In the genomic region with DNA sequence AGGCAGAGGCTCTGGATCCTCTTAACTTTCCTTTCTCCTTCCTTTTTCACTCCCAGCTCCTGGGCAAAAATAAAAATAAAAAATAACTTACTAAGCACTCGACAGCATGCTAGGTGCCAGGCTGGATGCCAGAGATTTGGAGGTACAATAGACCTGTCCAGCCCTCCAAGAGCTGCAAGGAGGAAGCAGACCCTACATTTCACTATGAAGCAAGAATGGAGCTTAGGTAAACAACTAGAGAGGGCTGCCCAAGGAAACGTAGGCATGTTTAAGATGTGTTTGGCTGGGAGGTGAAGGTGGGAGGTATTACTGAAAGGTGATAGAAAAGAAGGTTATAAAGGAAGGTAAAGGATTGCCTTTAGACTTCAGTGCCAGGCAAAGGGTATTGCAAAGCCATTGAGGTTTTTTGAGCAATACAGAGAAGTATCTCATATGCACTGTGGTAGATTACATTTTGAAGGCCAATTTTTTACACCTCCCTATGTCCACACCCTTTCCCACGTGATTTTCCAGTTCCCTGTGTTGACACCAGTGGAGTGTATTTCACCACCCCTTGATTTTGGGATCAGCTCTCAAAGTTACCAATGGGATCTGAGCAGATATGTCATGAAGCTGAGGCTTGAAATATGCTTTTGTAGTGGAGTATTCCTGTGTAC, we compare ENCODE assay signal across 29 cellular contexts.
A peak's percentile ranks its signal among the peaks of the same experiment; 100 is the strongest.
DNase-seq lines count a peak whose midpoint lies in the region; ATAC-seq and TF ChIP-seq lines count a peak whose summit lies in the region.
"Had no signal": no experiment of that assay in that cellular context is flagged by ENCODE, and none has a peak within 500 bp of the region (broad histone marks: within the 10 kb centered on the region; RNA-seq: fewer than 3 reads in every experiment).

No MANE protein-coding gene starts in this region.

- CTCF ChIA-PET in MCF 10A (lab: Yijun Ruan, JAX) = interaction anchor here (1.0 to 6.7 kb wide), 4 partner anchors 51 to 729 kb away, joined by 3 to 66 read pairs (median 8); no protein-coding TSS in a partner anchor

- no peak overlapping the region for H2AFZ ChIP-seq in hepatocyte
- H2AFZ ChIP-seq: PC-9 had no signal

- intact Hi-C loops in MCF 10A (cut with micrococcal nuclease) = loop anchor here (1.0 to 10.0 kb wide), 3 partner anchors 16 to 330 kb away; no protein-coding TSS in a partner anchor
- intact Hi-C loops in breast epithelium (cut with DNase I; ENCODE audit: low total_unique reads) = no loop called here
- intact Hi-C loops in left lung (cut with DNase I) = no loop called here
- intact Hi-C loops in upper lobe of right lung (cut with DNase I) = no loop called here

- H3K4me2 ChIP-seq in hepatocyte = no peak overlapping the region
- H3K4me2 ChIP-seq: PC-9 had no signal

- no peaks in the 10 kb centered on the region for H3K9me3 ChIP-seq in breast epithelium
- no peaks in the 10 kb centered on the region for H3K9me3 ChIP-seq in left lung
- no peaks in the 10 kb centered on the region for H3K9me3 ChIP-seq in upper lobe of right lung
- no peaks in the 10 kb centered on the region for H3K9me3 ChIP-seq in hepatocyte (ENCODE audit: low read depth)
- H3K9me3 ChIP-seq: Caco-2, HAP-1, SJSA1 had no signal

- H3K27me3 Mint-ChIP-seq in MCF 10A (ENCODE audit: insufficient read depth, unreplicated experiment) = no peaks in the 10 kb centered on the region
- H3K27me3 Mint-ChIP-seq: B cell had no signal

- TF ChIP-seq CTCF in MCF 10A (IDR thresholded peaks at IDR 0.05; ENCODE audit: unreplicated experiment) (no peak), breast epithelium (IDR thresholded peaks at IDR 0.05) (no peak), left lung (IDR thresholded peaks at IDR 0.05) (no peak), upper lobe of right lung (IDR thresholded peaks at IDR 0.05) (no peak), hepatocyte (IDR thresholded peaks at IDR 0.05; ENCODE audit: poor library complexity) (no peak)

- no peak for TF ChIP-seq POLR2A in breast epithelium (IDR thresholded peaks at IDR 0.05)

- TSS peak; percentile 34 for BruUV-seq in MCF 10A (replicated peaks; lab: Mats Ljungman, UMichigan)

- POLR2A ChIA-PET in MCF 10A (lab: Yijun Ruan, JAX) = interaction anchor here (0.9 to 1.6 kb wide), 2 partner anchors 9 to 16 kb away, joined by 3 to 7 read pairs; no protein-coding TSS in a partner anchor

- no peaks in the 10 kb centered on the region for H4K20me1 ChIP-seq in hepatocyte (ENCODE audit: insufficient read depth, poor library complexity, severe bottlenecking)

- no peaks in the 10 kb centered on the region for H3K36me3 Mint-ChIP-seq in MCF 10A (ENCODE audit: insufficient read depth, unreplicated experiment)
- H3K36me3 Mint-ChIP-seq: CD8-positive, alpha-beta T cell had no signal

- ATAC-seq in esophagus mucosa (peak; percentile 18), left lung (peak; percentile 76), upper lobe of right lung (peak; percentile 65)
- ATAC-seq: CD8-positive, alpha-beta T cell had no signal

- no peaks in the 10 kb centered on the region for H3K79me2 ChIP-seq in hepatocyte

- 70% methylated on average over 3 of the region's 3 CpGs for WGBS in hepatocyte (ENCODE audit: low lambda C conversion rate, missing lambda C conversion rate)

- H3K36me3 ChIP-seq in breast epithelium (no peaks in the 10 kb centered on the region), left lung (no peaks in the 10 kb centered on the region), upper lobe of right lung (no peaks in the 10 kb centered on the region), hepatocyte (replicated peaks; ENCODE audit: insufficient read depth, low read depth) (no peaks in the 10 kb centered on the region)
- H3K36me3 ChIP-seq: HAP-1, SJSA1 had no signal

- H3K9me2 ChIP-seq in hepatocyte (replicated peaks; ENCODE audit: insufficient read depth) = no peaks in the 10 kb centered on the region

- H3K27ac ChIP-seq in breast epithelium = no peak overlapping the region
- H3K27ac ChIP-seq in left lung = no peak overlapping the region
- no peak overlapping the region for H3K27ac ChIP-seq in upper lobe of right lung
- no peak overlapping the region for H3K27ac ChIP-seq in hepatocyte
- H3K27ac ChIP-seq: 22Rv1, C4-2B, PC-9, SJSA1 had no signal

- H3K4me1 Mint-ChIP-seq in MCF 10A (ENCODE audit: insufficient read depth, unreplicated experiment) = peaks cover 30% of the 10 kb centered on the region
- H3K4me1 Mint-ChIP-seq: B cell had no signal

- H3K4me1 ChIP-seq in breast epithelium = no peaks in the 10 kb centered on the region
- H3K4me1 ChIP-seq in left lung = no peaks in the 10 kb centered on the region
- H3K4me1 ChIP-seq in upper lobe of right lung = no peaks in the 10 kb centered on the region
- H3K4me1 ChIP-seq in hepatocyte (ENCODE audit: insufficient read depth) = no peaks in the 10 kb centered on the region
- H3K4me1 ChIP-seq: Caco-2 had no signal

- DNase-seq in MCF 10A (ENCODE audit: unreplicated experiment) = no peak
- DNase-seq in breast epithelium (ENCODE audit: low spot score in 2 of 2) = no peak
- no peak for DNase-seq in left lung
- no peak for DNase-seq in upper lobe of right lung
- no peak for DNase-seq in hepatocyte (ENCODE audit: low spot score)
- DNase-seq in NK-92 treated with Interleukin-12 subunit alpha and Interleukin-12 subunit beta, amount 100 ng/mL, for 24 hours (lab: John Stamatoyannopoulos, UW) = no peak
- DNase-seq in NCI-H2227 treated with DMSO at 0.1 percent for 48 hours (lab: John Stamatoyannopoulos, UW) = no peak
- DNase-seq: Caco-2; CD8-positive, alpha-beta T cell; DMS 273 treated with DMSO at 0.1 percent for 48 hours; DMS79 treated with DMSO at 0.1 percent for 48 hours; GF-D8; GOT3; Karpas-422; NCI-H1105 treated with DMSO at 0.1 percent for 48 hours; NCI-H146; NCI-H1930; NCI-H2107; NCI-H446 treated with DMSO at 0.1 percent for 48 hours; NCI-H526; NCI-H82; PC-9; Right ventricle myocardium superior had no signal

- no peak overlapping the region for H3K4me3 ChIP-seq in breast epithelium
- H3K4me3 ChIP-seq in left lung = no peak overlapping the region
- no peak overlapping the region for H3K4me3 ChIP-seq in upper lobe of right lung
- H3K4me3 ChIP-seq in hepatocyte = no peak overlapping the region
- H3K4me3 ChIP-seq: HAP-1, PC-9, SJSA1 had no signal

- no peaks in the 10 kb centered on the region for H3K9me3 Mint-ChIP-seq in MCF 10A (ENCODE audit: unreplicated experiment)
- H3K9me3 Mint-ChIP-seq: CD8-positive, alpha-beta T cell had no signal

- H3K4me3 Mint-ChIP-seq in MCF 10A (ENCODE audit: unreplicated experiment) = no peak overlapping the region
- H3K4me3 Mint-ChIP-seq: B cell; CD8-positive, alpha-beta T cell had no signal

- peak overlapping the region; percentile 16 for H3K27ac Mint-ChIP-seq in MCF 10A (ENCODE audit: low read depth, unreplicated experiment)
- H3K27ac Mint-ChIP-seq: B cell; CD8-positive, alpha-beta T cell had no signal

- H3K27me3 ChIP-seq in breast epithelium (no peaks in the 10 kb centered on the region), left lung (no peaks in the 10 kb centered on the region), upper lobe of right lung (no peaks in the 10 kb centered on the region), hepatocyte (no peaks in the 10 kb centered on the region)
- H3K27me3 ChIP-seq: SJSA1 had no signal

Comparison
In these comparisons a context has a peak if more than half of its experiments do, and no peak if none do; other contexts are left out.
1. ATAC-seq: peak in every context shown above with its lines; median percentile 76 in left lung; 65 in upper lobe of right lung; 18 in esophagus mucosa.